1 cellular context compared by ENCODE assay signal in the genomic region with DNA sequence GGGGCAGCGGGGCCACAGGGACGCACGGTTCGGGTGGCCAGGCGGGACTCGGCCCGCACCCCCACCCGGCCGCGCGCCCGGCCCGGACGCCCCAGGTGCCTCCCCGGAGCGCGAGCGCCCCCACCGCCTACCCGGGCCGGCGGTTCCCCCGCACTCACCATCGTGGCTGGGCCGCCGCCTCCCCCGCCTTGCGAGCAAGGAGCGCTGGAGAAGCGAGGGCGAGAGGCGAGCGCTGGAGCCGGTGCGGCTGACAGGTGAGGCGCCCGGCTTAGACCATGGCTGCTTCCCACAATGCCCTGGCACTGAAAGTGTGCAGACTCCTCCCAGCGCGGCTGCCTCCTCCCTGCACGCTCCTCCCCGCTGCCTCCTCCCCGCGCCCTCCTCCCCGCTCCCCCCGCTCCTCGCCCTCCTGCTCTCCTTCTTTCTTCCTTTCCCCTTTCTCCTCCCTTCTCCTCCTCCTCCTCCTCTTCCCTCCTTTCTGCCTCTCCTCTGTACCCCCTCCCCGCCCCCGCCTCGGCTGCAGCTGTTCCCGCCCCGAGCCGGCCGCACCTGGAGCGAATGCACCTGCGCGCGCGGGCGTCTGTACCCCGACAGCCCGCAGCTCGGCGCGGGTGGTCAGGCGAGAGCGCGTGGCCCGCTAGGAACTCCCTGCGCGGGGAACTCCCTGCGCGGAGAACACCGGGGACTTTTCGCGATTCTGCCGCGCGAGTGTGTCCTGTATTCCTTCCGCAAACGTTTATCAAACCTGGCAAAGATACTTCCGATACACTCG.
TF ChIP-seq lines count a peak whose summit lies in the region.

Gene AP1S3, minus strand, starts transcription at position 293 of the 772 bp plus-strand sequence. Its CDS starts 132 bp downstream, at position 161.

TF ChIP-seq in SK-N-SH treated with all-trans-retinoic acid at 6 μM for 48 hours, 23 proteins besides CTCF, POLR2A, EP300 and RAD21 (continued from another document):
- TF ChIP-seq TSHZ2 (CRISPR knock-in tag; IDR thresholded peaks at IDR 0.05) (no peak), ZC3H10 (CRISPR knock-in tag; IDR thresholded peaks at IDR 0.05) (no peak), PPARA (CRISPR knock-in tag; IDR thresholded peaks at IDR 0.05; ENCODE audit: borderline replicate concordance) (no peak), TCF4 (CRISPR knock-in tag; IDR thresholded peaks at IDR 0.05; ENCODE audit: borderline replicate concordance) (no peak), ARNTL (CRISPR knock-in tag; IDR thresholded peaks at IDR 0.05; ENCODE audit: borderline replicate concordance, low read depth) (no peak), OSR1 (CRISPR knock-in tag; IDR thresholded peaks at IDR 0.05) (no peak), RARB (CRISPR knock-in tag; IDR thresholded peaks at IDR 0.05) (no peak), CREB5 (CRISPR knock-in tag; IDR thresholded peaks at IDR 0.05; ENCODE audit: low read depth) (no peak), POU6F1 (CRISPR knock-in tag; IDR thresholded peaks at IDR 0.05; ENCODE audit: borderline replicate concordance, low read depth) (no peak), GLIS3 (CRISPR knock-in tag; IDR thresholded peaks at IDR 0.05) (no peak), ZFP30 (CRISPR knock-in tag; IDR thresholded peaks at IDR 0.05) (no peak), ZNF8 (CRISPR knock-in tag; IDR thresholded peaks at IDR 0.05) (no peak), CSRNP3 (CRISPR knock-in tag; IDR thresholded peaks at IDR 0.05) (no peak), CSDC2 (CRISPR knock-in tag; IDR thresholded peaks at IDR 0.05) (no peak), BACH2 (CRISPR knock-in tag; IDR thresholded peaks at IDR 0.05; ENCODE audit: borderline replicate concordance) (no peak)
- TF ChIP-seq, protein P1, sequence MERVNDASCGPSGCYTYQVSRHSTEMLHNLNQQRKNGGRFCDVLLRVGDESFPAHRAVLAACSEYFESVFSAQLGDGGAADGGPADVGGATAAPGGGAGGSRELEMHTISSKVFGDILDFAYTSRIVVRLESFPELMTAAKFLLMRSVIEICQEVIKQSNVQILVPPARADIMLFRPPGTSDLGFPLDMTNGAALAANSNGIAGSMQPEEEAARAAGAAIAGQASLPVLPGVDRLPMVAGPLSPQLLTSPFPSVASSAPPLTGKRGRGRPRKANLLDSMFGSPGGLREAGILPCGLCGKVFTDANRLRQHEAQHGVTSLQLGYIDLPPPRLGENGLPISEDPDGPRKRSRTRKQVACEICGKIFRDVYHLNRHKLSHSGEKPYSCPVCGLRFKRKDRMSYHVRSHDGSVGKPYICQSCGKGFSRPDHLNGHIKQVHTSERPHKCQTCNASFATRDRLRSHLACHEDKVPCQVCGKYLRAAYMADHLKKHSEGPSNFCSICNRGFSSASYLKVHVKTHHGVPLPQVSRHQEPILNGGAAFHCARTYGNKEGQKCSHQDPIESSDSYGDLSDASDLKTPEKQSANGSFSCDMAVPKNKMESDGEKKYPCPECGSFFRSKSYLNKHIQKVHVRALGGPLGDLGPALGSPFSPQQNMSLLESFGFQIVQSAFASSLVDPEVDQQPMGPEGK (CRISPR knock-in tag; IDR thresholded peaks at IDR 0.05; ENCODE audit: borderline replicate concordance): no peak
